8 cellular contexts compared by ENCODE assay signal in genomic region chr1:120723715-120724402, GRCh38. TPM values are rescaled to one million over a fixed set of nuclear protein-coding genes. Genes with fewer than 3 reads are reported as not detected.
DNase-seq lines count a peak whose midpoint lies in the region; ATAC-seq and TF ChIP-seq lines count a peak whose summit lies in the region.
"Not testable (repeated sequence)": the region's sequence is repeated elsewhere in the genome, so short reads cannot be mapped to it uniquely, and the experiment has no call there.

TSS of gene NBPF26 (plus strand) at chr1:120723945.

- not testable (repeated sequence) for H3K36me3 ChIP-seq in smooth muscle cell (ENCODE audit: low read depth); thoracic aorta

- ATAC-seq in memory B cell (ENCODE audit: low read depth): peak; percentile 84
- ATAC-seq in thoracic aorta (ENCODE audit: insufficient number of reproducible peaks, low FRiP score, low read depth): not testable (repeated sequence)

- H3K9me3 ChIP-seq in smooth muscle cell (replicated peaks; ENCODE audit: low read depth); thoracic aorta: not testable (repeated sequence)

- not testable (repeated sequence) for H3K4me1 Mint-ChIP-seq in memory B cell

- H3K4me2 ChIP-seq in smooth muscle cell: peak within 1 kb of the TSS; percentile 83

- not testable (repeated sequence) for H4K20me1 ChIP-seq in smooth muscle cell (ENCODE audit: low read depth)

- not testable (repeated sequence) for H3K36me3 Mint-ChIP-seq in memory B cell

- not testable (repeated sequence) for H3F3A ChIP-seq in smooth muscle cell (ENCODE audit: low read depth)

- H3K4me3 ChIP-seq in epithelial cell of proximal tubule (ENCODE audit: low read depth, low read length) (peak within 1 kb of the TSS; percentile 35), smooth muscle cell (peak within 1 kb of the TSS; percentile 79)
- H3K4me3 ChIP-seq in thoracic aorta: not testable (repeated sequence)

- peak within 1 kb of the TSS; percentile 78 for H3K4me3 Mint-ChIP-seq in memory B cell

- H2AFZ ChIP-seq in smooth muscle cell (ENCODE audit: low read depth): peak within 1 kb of the TSS; percentile 31

- not testable (repeated sequence) for H3K79me2 ChIP-seq in smooth muscle cell (ENCODE audit: low read depth)

- TF ChIP-seq CTCF in epithelial cell of proximal tubule (conservative IDR thresholded peaks at IDR 0.05; ENCODE audit: low read depth, low read length); smooth muscle cell (IDR thresholded peaks at IDR 0.05; ENCODE audit: borderline replicate concordance, insufficient read depth, poor library complexity, severe bottlenecking); thoracic aorta (IDR thresholded peaks at IDR 0.05): not testable (repeated sequence)

- not testable (repeated sequence) for H3K27me3 ChIP-seq in smooth muscle cell (ENCODE audit: low read depth); thoracic aorta (replicated peaks; ENCODE audit: insufficient read depth)

- not testable (repeated sequence) for H3K27me3 Mint-ChIP-seq in memory B cell

- H3K27ac Mint-ChIP-seq in memory B cell: not testable (repeated sequence)

- H3K9ac ChIP-seq in smooth muscle cell (ENCODE audit: low read depth): peak within 1 kb of the TSS; percentile 51

- DNase-seq in EL (peak; percentile 68), M059J (ENCODE audit: low read depth) (peak; percentile 47), T-helper 9 cell (peak; percentile 48), activated gamma-delta T cell (lab: John Stamatoyannopoulos, UW) (peak; percentile 30), memory B cell (ENCODE audit: low spot score in 2 of 2) (peak in 1 of 2 donors; percentile 78)
- DNase-seq in epithelial cell of proximal tubule (ENCODE audit: low read depth); smooth muscle cell (lab: John Stamatoyannopoulos, UW; ENCODE audit: unreplicated experiment); thoracic aorta (ENCODE audit: low spot score): not testable (repeated sequence)

- not testable (repeated sequence) for H3K9me3 Mint-ChIP-seq in memory B cell

- 0% methylated on average over 20 of the region's 74 CpGs for WGBS in smooth muscle cell (ENCODE audit: low lambda C conversion rate)

- not testable (repeated sequence) for H3K4me1 ChIP-seq in smooth muscle cell (ENCODE audit: low read depth); thoracic aorta (ENCODE audit: control insufficient read depth in 1 of 2, low read depth in 2 of 2)

- H3K27ac ChIP-seq in smooth muscle cell (ENCODE audit: low read depth): peak within 1 kb of the TSS; percentile 54
- H3K27ac ChIP-seq in thoracic aorta: peak within 1 kb of the TSS in 1 of 2 donors; percentile 84

RNA-seq across cellular contexts. Expression of gene NBPF26, which starts in this region (rescaled TPM):
- total RNA-seq in M059J (2014; rRNA removed; shearing (Covaris generic)): 9.7 and 23.7 TPM in 2 replicates
- total RNA-seq in epithelial cell of proximal tubule (6.0 and 17.0 TPM in 2 replicates), smooth muscle cell (19.0 and 26.1 TPM in 2 replicates), thoracic aorta (10 to 100 TPM; 19.2 to 24.8 TPM)
- 12.6 and 13.8 TPM in 2 replicates for polyA plus RNA-seq in smooth muscle cell
